Comparison of ENCODE assay signal across 8 cellular contexts in genomic region chr19:54158812-54159351, GRCh38. TPM values are rescaled to one million over a fixed set of nuclear protein-coding genes. Genes with fewer than 3 reads are reported as not detected.
DNase-seq lines count a peak whose midpoint lies in the region; ATAC-seq and TF ChIP-seq lines count a peak whose summit lies in the region.

No MANE protein-coding gene starts in this region.

- peak overlapping the region; percentile 98 for H3K27ac Mint-ChIP-seq in activated CD4-positive, alpha-beta T cell treated with anti-CD3 and anti-CD28 coated beads for 36 hours
- peak overlapping the region; percentile 100 for H3K27ac Mint-ChIP-seq in T-helper 2 cell treated with Interferon-gamma antibody and Interleukin-4, amounts not matched to agents 5 μg/mL and 100 μg/mL, for 36 hours

- peak overlapping the region; percentile 90 for H3K4me3 ChIP-seq in epithelial cell of proximal tubule (ENCODE audit: low read depth, low read length)
- peak overlapping the region; percentile 86 for H3K4me3 ChIP-seq in ovary

- H3K4me3 Mint-ChIP-seq in activated CD4-positive, alpha-beta T cell treated with anti-CD3 and anti-CD28 coated beads for 36 hours = peak overlapping the region; percentile 87
- peak overlapping the region; percentile 100 for H3K4me3 Mint-ChIP-seq in T-helper 2 cell treated with Interferon-gamma antibody and Interleukin-4, amounts not matched to agents 5 μg/mL and 100 μg/mL, for 36 hours

- H3K4me1 Mint-ChIP-seq in activated CD4-positive, alpha-beta T cell treated with anti-CD3 and anti-CD28 coated beads for 36 hours = peaks cover 56% of the 10 kb centered on the region
- peaks cover 45% of the 10 kb centered on the region for H3K4me1 Mint-ChIP-seq in T-helper 2 cell treated with Interferon-gamma antibody and Interleukin-4, amounts not matched to agents 5 μg/mL and 100 μg/mL, for 36 hours (ENCODE audit: low read depth)

- no peaks in the 10 kb centered on the region for H3K36me3 ChIP-seq in ovary

- peaks cover 3% of the 10 kb centered on the region for H3K27me3 Mint-ChIP-seq in activated CD4-positive, alpha-beta T cell treated with anti-CD3 and anti-CD28 coated beads for 36 hours
- H3K27me3 Mint-ChIP-seq in T-helper 2 cell treated with Interferon-gamma antibody and Interleukin-4, amounts not matched to agents 5 μg/mL and 100 μg/mL, for 36 hours (ENCODE audit: low read depth) = no peaks in the 10 kb centered on the region

- H3K9me3 ChIP-seq in ovary = no peaks in the 10 kb centered on the region

- H3K27me3 ChIP-seq in ovary = no peaks in the 10 kb centered on the region

- no peak for TF ChIP-seq POLR2A in ovary (IDR thresholded peaks at IDR 0.05)

- H3K36me3 Mint-ChIP-seq in activated CD4-positive, alpha-beta T cell treated with anti-CD3 and anti-CD28 coated beads for 36 hours (ENCODE audit: low read depth) = peaks cover 31% of the 10 kb centered on the region
- H3K36me3 Mint-ChIP-seq in T-helper 2 cell treated with Interferon-gamma antibody and Interleukin-4, amounts not matched to agents 5 μg/mL and 100 μg/mL, for 36 hours (ENCODE audit: low read depth) = peaks cover 30% of the 10 kb centered on the region

- H3K27ac ChIP-seq in ovary = peak overlapping the region in 1 of 2 donors; percentile 93

- WGBS in ovary, 3 donors = 3 to 9% (median 7%) methylated on average over 19 of the region's 19 CpGs

- DNase-seq in activated CD4-positive, alpha-beta T cell treated with anti-CD3 and anti-CD28 coated beads for 36 hours = peak; percentile 66
- no peak for DNase-seq in activated CD4-positive, alpha-beta T cell treated with anti-CD3 and anti-CD28 coated beads for 1 hour
- peak; percentile 51 for DNase-seq in T-helper 2 cell treated with Interferon-gamma antibody and Interleukin-4, amounts not matched to agents 5 μg/mL and 100 μg/mL, for 36 hours (ENCODE audit: low spot score)
- DNase-seq in epithelial cell of proximal tubule (ENCODE audit: low read depth) (no peak), ovary (no peak), GM10248 (ENCODE audit: extremely low spot score) (no peak)

- peaks cover 9% of the 10 kb centered on the region for H3K4me1 ChIP-seq in ovary (ENCODE audit: insufficient read depth)

- intact Hi-C loops in activated CD4-positive, alpha-beta T cell treated with anti-CD3 and anti-CD28 coated beads for 36 hours (cut with DNase I, micrococcal nuclease) = loop anchor here (1.0 to 5.0 kb wide), 11 partner anchors 22 to 305 kb away; partner anchors contain the start of genes CNOT3 (in 2 of the 2), PRPF31 (in 2 of the 2), RPS9 (in 2 of the 2) and TFPT (in 2 of the 2)
- intact Hi-C loops in ovary (cut with DNase I) = no loop called here

- TF ChIP-seq EP300 in ovary (IDR thresholded peaks at IDR 0.05) = no peak

- CTCF ChIA-PET in activated CD4-positive, alpha-beta T cell treated with anti-CD3 and anti-CD28 coated beads for 36 hours (lab: Charles Lee) = interaction anchor here (0.7 to 2.7 kb wide), 6 partner anchors 10 to 1496 kb away, joined by 3 to 15 read pairs (median 4); partner anchors contain the start of genes CNOT3 and TSEN34
- CTCF ChIA-PET in GM10248 (lab: Yijun Ruan, JAX) = interaction anchor here (0.9 to 3.4 kb wide), 9 partner anchors 10 to 107 kb away, joined by 3 to 12 read pairs (median 4); partner anchors contain the start of genes CNOT3 and TFPT

- no peak for ATAC-seq in activated CD4-positive, alpha-beta T cell treated with anti-CD3 and anti-CD28 coated beads for 36 hours
- no peak for ATAC-seq in HG03280 (IDR thresholded peaks at IDR 0.05; ENCODE audit: unreplicated experiment)
- no peak for ATAC-seq in GM21528 (IDR thresholded peaks at IDR 0.05; ENCODE audit: low FRiP score, unreplicated experiment)

- POLR2A ChIA-PET in activated CD4-positive, alpha-beta T cell treated with anti-CD3 and anti-CD28 coated beads for 36 hours (lab: Charles Lee) = interaction anchor here (0.6 to 3.2 kb wide), 3 partner anchors 11 to 49 kb away, joined by 3 to 22 read pairs (median 3); partner anchors contain the start of gene CNOT3
- POLR2A ChIA-PET in GM10248 (lab: Yijun Ruan, JAX) = interaction anchor here (0.6 to 2.5 kb wide), 3 partner anchors 9 to 31 kb away, joined by 4 to 10 read pairs (median 6); partner anchors contain the start of genes CNOT3 and MBOAT7

- H3K9me3 Mint-ChIP-seq in activated CD4-positive, alpha-beta T cell treated with anti-CD3 and anti-CD28 coated beads for 36 hours (ENCODE audit: low read depth) = no peaks in the 10 kb centered on the region
- no peaks in the 10 kb centered on the region for H3K9me3 Mint-ChIP-seq in T-helper 2 cell treated with Interferon-gamma antibody and Interleukin-4, amounts not matched to agents 5 μg/mL and 100 μg/mL, for 36 hours

- TF ChIP-seq CTCF in epithelial cell of proximal tubule (conservative IDR thresholded peaks at IDR 0.05; ENCODE audit: low read depth, low read length) (no peak), ovary (IDR thresholded peaks at IDR 0.05) (no peak), GM10248 (IDR thresholded peaks at IDR 0.05; ENCODE audit: control extremely low read depth, extremely low read depth, low read depth, missing control alignments) (no peak)

RNA-seq across cellular contexts. Expression of gene LENG1, which starts 0.6 kb away (rescaled TPM):
- total RNA-seq in activated CD4-positive, alpha-beta T cell treated with anti-CD3 and anti-CD28 coated beads for 36 hours = 1 to 10 TPM; 3.5 to 3.6 TPM
- total RNA-seq in epithelial cell of proximal tubule (6.7 and 11.5 TPM in 2 replicates), ovary (10 to 100 TPM in 1 of 7 donors, 1 to 10 TPM in 6; 6.4 to 11.1 (median 8.5) TPM)
- polyA plus RNA-seq in ovary = 10 to 100 TPM in 1 of 2 donors, 1 to 10 TPM in 1; 5.2 to 14.0 TPM

RNA-seq across cellular contexts. Expression of gene TMC4, which starts 14.1 kb away (rescaled TPM):
- total RNA-seq in activated CD4-positive, alpha-beta T cell treated with anti-CD3 and anti-CD28 coated beads for 36 hours = under 1 TPM; 0.39 to 0.55 TPM
- total RNA-seq in epithelial cell of proximal tubule (3.7 and 9.5 TPM in 2 replicates), ovary (100 to 1,000 TPM in 1 of 7 donors, 10 to 100 TPM in 1, 1 to 10 TPM in 3, under 1 TPM in 2; 0.45 to 103 (median 6.5) TPM)
- polyA plus RNA-seq in ovary = under 1 TPM; 0.79 to 0.87 TPM

RNA-seq across cellular contexts. Expression of gene CNOT3, which starts 21.3 kb away (rescaled TPM):
- 10 to 100 TPM; 61.0 to 93.8 TPM for total RNA-seq in activated CD4-positive, alpha-beta T cell treated with anti-CD3 and anti-CD28 coated beads for 36 hours
- 17.7 and 20.5 TPM in 2 replicates for total RNA-seq in epithelial cell of proximal tubule
- total RNA-seq in ovary = 10 to 100 TPM; 14.4 to 44.8 (median 41.6) TPM
- 10 to 100 TPM; 30.9 to 65.6 TPM for polyA plus RNA-seq in ovary

RNA-seq across cellular contexts. Expression of gene MBOAT7, which starts 30.5 kb away (rescaled TPM):
- total RNA-seq in activated CD4-positive, alpha-beta T cell treated with anti-CD3 and anti-CD28 coated beads for 36 hours = 10 to 100 TPM; 74.9 to 96.1 TPM
- total RNA-seq in epithelial cell of proximal tubule = 109 and 218 TPM in 2 replicates
- 100 to 1,000 TPM in 1 of 7 donors, 10 to 100 TPM in 6; 41.8 to 105 (median 56.8) TPM for total RNA-seq in ovary
- polyA plus RNA-seq in ovary = 10 to 100 TPM; 41.0 to 51.3 TPM

RNA-seq across cellular contexts. Expression of gene TSEN34, which starts 32.2 kb away (rescaled TPM):
- total RNA-seq in activated CD4-positive, alpha-beta T cell treated with anti-CD3 and anti-CD28 coated beads for 36 hours = 10 to 100 TPM in 1 of 2 experiments, 1 to 10 TPM in 1; 8.3 to 12.1 TPM
- 154 and 174 TPM in 2 replicates for total RNA-seq in epithelial cell of proximal tubule
- 10 to 100 TPM; 47.3 to 98.8 (median 56.2) TPM for total RNA-seq in ovary
- polyA plus RNA-seq in ovary = 10 to 100 TPM; 12.5 to 71.9 TPM

Comparison
In these comparisons a context has a peak if more than half of its experiments do, and no peak if none do; other contexts are left out.
1. DNase-seq: peak in activated CD4-positive, alpha-beta T cell treated with anti-CD3 and anti-CD28 coated beads for 36 hours (single experiment) and T-helper 2 cell treated with Interferon-gamma antibody and Interleukin-4, amounts not matched to agents 5 μg/mL and 100 μg/mL, for 36 hours (single experiment); none in activated CD4-positive, alpha-beta T cell treated with anti-CD3 and anti-CD28 coated beads for 1 hour (single experiment), epithelial cell of proximal tubule (single experiment), ovary (0 of 5) and GM10248 (single experiment).
2. intact Hi-C loops: an anchor here in activated CD4-positive, alpha-beta T cell treated with anti-CD3 and anti-CD28 coated beads for 36 hours (1.0 to 5.0 kb wide); none called in ovary.